ENCODE assay signal across 27 cellular contexts in genomic region chr3:62293051-62293780, GRCh38.
DNase-seq lines count a peak whose midpoint lies in the region; ATAC-seq and TF ChIP-seq lines count a peak whose summit lies in the region.
"Had no signal": no experiment of that assay in that cellular context is flagged by ENCODE, and none has a peak within 500 bp of the region (broad histone marks: within the 10 kb centered on the region; RNA-seq: fewer than 3 reads in every experiment).

No MANE protein-coding gene starts in this region.

- peaks cover 5% of the 10 kb centered on the region; the same call in 1 of the 2 replicates for H3K36me3 ChIP-seq in GM23338 (ENCODE audit: insufficient read depth)
- H3K36me3 ChIP-seq: BE2C had no signal

- ATAC-seq in GM23338, result no peak
- ATAC-seq in sciatic nerve, result no peak
- ATAC-seq in HG02678 (IDR thresholded peaks at IDR 0.05; ENCODE audit: unreplicated experiment), result no peak
- ATAC-seq: A549, GM12878 had no signal

- H3K9me3 Mint-ChIP-seq in GM23338, result no peaks in the 10 kb centered on the region
- H3K9me3 Mint-ChIP-seq: CD14-positive monocyte had no signal

- no peak overlapping the region for H3K4me3 ChIP-seq in GM23338
- H3K4me3 ChIP-seq: A549, BLaER1, GM12878 had no signal

- DNase-seq in Ammon's horn (ENCODE audit: low spot score) (peak; percentile 7), SK-MEL-5 (ENCODE audit: low read depth, low spot score) (peak; percentile 78), foreskin melanocyte (peak; percentile 82), midbrain (lab: John Stamatoyannopoulos, UW) (peak; percentile 6), mesenteric fat pad (ENCODE audit: low spot score) (no peak), GM23338 (ENCODE audit: low spot score) (no peak), sciatic nerve (ENCODE audit: low spot score) (no peak)
- DNase-seq: AML-193; BE2C; C1 segment of cervical spinal cord; CD4-positive, alpha-beta memory T cell; CD4-positive, CD25-positive, alpha-beta regulatory T cell; CD8-positive, alpha-beta memory T cell; COR-L47; DMS 273 treated with DMSO at 0.1 percent for 48 hours; DMS153; DMS53; DMS79; DND-41; EL; GDM1 had no signal

- no peak overlapping the region for H3K27ac ChIP-seq in GM23338 (ENCODE audit: low read depth)
- H3K27ac ChIP-seq: 22Rv1, A549, BLaER1 had no signal

- H3K9me2 ChIP-seq in GM23338 (ENCODE audit: insufficient read depth), result no peaks in the 10 kb centered on the region

- H2AFZ ChIP-seq in GM23338, result no peak overlapping the region

- no peaks in the 10 kb centered on the region for H3K79me2 ChIP-seq in GM23338 (replicated peaks; ENCODE audit: insufficient read depth)

- no peak overlapping the region for H3K4me3 Mint-ChIP-seq in GM23338
- H3K4me3 Mint-ChIP-seq: CD14-positive monocyte; CD4-positive, alpha-beta memory T cell; CD4-positive, CD25-positive, alpha-beta regulatory T cell; CD8-positive, alpha-beta memory T cell had no signal

- intact Hi-C loops in sciatic nerve (cut with DNase I), result no loop called here

- no peaks in the 10 kb centered on the region for H3K27me3 ChIP-seq in GM23338 (ENCODE audit: insufficient read depth)
- H3K27me3 ChIP-seq: BE2C, BLaER1 had no signal

- no peak overlapping the region for H3K27ac Mint-ChIP-seq in GM23338
- H3K27ac Mint-ChIP-seq: CD14-positive monocyte; CD4-positive, alpha-beta memory T cell; CD4-positive, CD25-positive, alpha-beta regulatory T cell; CD8-positive, alpha-beta memory T cell had no signal

- H3K4me2 ChIP-seq in GM23338, result no peak overlapping the region
- H3K4me2 ChIP-seq: A549, BLaER1 had no signal

- no peaks in the 10 kb centered on the region for H3F3A ChIP-seq in GM23338 (replicated peaks; ENCODE audit: low read depth)

- in situ Hi-C loops in SK-MEL-5 (cut with HindIII; ENCODE audit: low pct_unique_long_range_greater_than_20kb, low sequenced_read_pairs), result no loop called here

- no peaks in the 10 kb centered on the region for H4K20me1 ChIP-seq in GM23338 (replicated peaks; ENCODE audit: insufficient read depth)
- H4K20me1 ChIP-seq: BLaER1 had no signal

- peaks cover 9% of the 10 kb centered on the region; the same call in 2 of the 3 replicates for H3K36me3 Mint-ChIP-seq in GM23338 (ENCODE audit: low read depth)
- H3K36me3 Mint-ChIP-seq: CD4-positive, alpha-beta memory T cell; CD4-positive, CD25-positive, alpha-beta regulatory T cell; CD8-positive, alpha-beta memory T cell had no signal

- no peaks in the 10 kb centered on the region for H3K4me1 Mint-ChIP-seq in GM23338
- H3K4me1 Mint-ChIP-seq: CD14-positive monocyte; CD4-positive, alpha-beta memory T cell; CD4-positive, CD25-positive, alpha-beta regulatory T cell; CD8-positive, alpha-beta memory T cell had no signal

- no peaks in the 10 kb centered on the region for H3K4me1 ChIP-seq in GM23338 (ENCODE audit: insufficient read depth)
- H3K4me1 ChIP-seq: A549, BLaER1 had no signal

- TF ChIP-seq CTCF in GM23338 (conservative IDR thresholded peaks at IDR 0.05; ENCODE audit: low read depth in 2 of 2), result no peak

- no peaks in the 10 kb centered on the region for H3K27me3 Mint-ChIP-seq in GM23338 (ENCODE audit: insufficient read depth, low read depth, poor library complexity)
- H3K27me3 Mint-ChIP-seq: CD4-positive, alpha-beta memory T cell; CD4-positive, CD25-positive, alpha-beta regulatory T cell; CD8-positive, alpha-beta memory T cell had no signal

TF ChIP-seq in GM23338, 12 proteins besides CTCF, POLR2A, EP300 and RAD21 (continues in another document):
- TF ChIP-seq CREB1 (CRISPR knock-in tag; IDR thresholded peaks at IDR 0.05; ENCODE audit: low read depth) (no peak), ZNF462 (CRISPR knock-in tag; IDR thresholded peaks at IDR 0.05) (no peak), NANOG (IDR thresholded peaks at IDR 0.05; ENCODE audit: borderline replicate concordance) (no peak), STAT1 (IDR thresholded peaks at IDR 0.05; ENCODE audit: unreplicated experiment) (no peak), EZH2phosphoT487 (IDR thresholded peaks at IDR 0.05; ENCODE audit: unreplicated experiment) (no peak), REST (IDR thresholded peaks at IDR 0.05; ENCODE audit: unreplicated experiment) (no peak), POLR2AphosphoS5 (IDR thresholded peaks at IDR 0.05; ENCODE audit: low read depth) (no peak), ZNF114 (CRISPR knock-in tag; IDR thresholded peaks at IDR 0.05) (no peak), JUNB (IDR thresholded peaks at IDR 0.05; ENCODE audit: unreplicated experiment) (no peak), ZNF331 (CRISPR knock-in tag; IDR thresholded peaks at IDR 0.05; ENCODE audit: low read depth) (no peak)

Comparison
In these comparisons a context has a peak if more than half of its experiments do, and no peak if none do; other contexts are left out.
1. DNase-seq: peak in Ammon's horn (single experiment), SK-MEL-5 (single experiment), foreskin melanocyte (single experiment) and midbrain (single experiment); none in mesenteric fat pad (single experiment), GM23338 (single experiment) and sciatic nerve (single experiment).